25 cellular contexts compared by ENCODE assay signal in genomic region chr4:154489558-154490260, GRCh38. TPM values are rescaled to one million over a fixed set of nuclear protein-coding genes. Genes with fewer than 3 reads are reported as not detected.
DNase-seq lines count a peak whose midpoint lies in the region; ATAC-seq and TF ChIP-seq lines count a peak whose summit lies in the region.
"Had no signal": no experiment of that assay in that cellular context is flagged by ENCODE, and none has a peak within 500 bp of the region (broad histone marks: within the 10 kb centered on the region; RNA-seq: fewer than 3 reads in every experiment).

No MANE protein-coding gene starts in this region.

- H3K36me3 Mint-ChIP-seq in WTC11, result no peaks in the 10 kb centered on the region
- no peaks in the 10 kb centered on the region for H3K36me3 Mint-ChIP-seq in activated naive CD4-positive, alpha-beta T cell treated with anti-CD3 and anti-CD28 coated beads, Interleukin-2, amount 10 ng/mL, durations not matched to agents 7 days and 5 days
- H3K36me3 Mint-ChIP-seq: T-cell had no signal

- DNase-seq in SK-N-SH (peak; percentile 9), WTC11 (ENCODE audit: low spot score) (no peak), amniotic stem cell (lab: John Stamatoyannopoulos, UW) (no peak), NCI-H1048 (lab: John Stamatoyannopoulos, UW) (no peak)
- DNase-seq in activated naive CD4-positive, alpha-beta T cell treated with anti-CD3 and anti-CD28 coated beads, Interleukin-2, amount 10 ng/mL, durations not matched to agents 7 days and 5 days, result no peak
- DNase-seq: activated CD4-positive, alpha-beta T cell treated with anti-CD3 and anti-CD28 coated beads, Interleukin-2, amount 10 ng/mL, durations not matched to agents 24 days and 14 days; activated effector memory CD4-positive, alpha-beta T cell treated with Interleukin-2 at 50 U/mL for 16 hours; BE2C; DMS 273 treated with DMSO at 0.1 percent for 48 hours; effector memory CD4-positive, alpha-beta T cell; HFFc6; NCI-H1092; NCI-H2081; NCI-H510A; stimulated activated CD4-positive, alpha-beta T cell treated with anti-CD3 and anti-CD28 coated beads, Interleukin-1b, Interleukin-23, amount 100 ng/mL, for 48 hours; T-cell had no signal

- H3K9me3 ChIP-seq in SK-N-SH (no peaks in the 10 kb centered on the region), muscle layer of colon (ENCODE audit: low read length) (no peaks in the 10 kb centered on the region), stomach smooth muscle (ENCODE audit: control insufficient read depth in 2 of 2, low read length in 2 of 2) (no peaks in the 10 kb centered on the region)
- H3K9me3 ChIP-seq: BE2C had no signal

- no peak overlapping the region for H3K27ac Mint-ChIP-seq in WTC11
- no peak overlapping the region for H3K27ac Mint-ChIP-seq in activated naive CD4-positive, alpha-beta T cell treated with anti-CD3 and anti-CD28 coated beads, Interleukin-2, amount 10 ng/mL, durations not matched to agents 7 days and 5 days
- H3K27ac Mint-ChIP-seq: activated CD4-positive, alpha-beta T cell treated with anti-CD3 and anti-CD28 coated beads, Interleukin-2, amount 10 ng/mL, durations not matched to agents 24 days and 14 days; HFFc6; T-cell had no signal

- peaks cover 16% of the 10 kb centered on the region for H3K4me1 Mint-ChIP-seq in WTC11
- peaks cover 18% of the 10 kb centered on the region for H3K4me1 Mint-ChIP-seq in activated naive CD4-positive, alpha-beta T cell treated with anti-CD3 and anti-CD28 coated beads, Interleukin-2, amount 10 ng/mL, durations not matched to agents 7 days and 5 days

- CTCF ChIA-PET in SK-N-SH (lab: Yijun Ruan, JAX) (interaction anchor here (2.3 kb wide), 1 partner anchor 17 kb away, joined by 10 read pairs; no protein-coding TSS in a partner anchor), WTC11 (lab: Charles Lee) (interaction anchor here (0.6 to 2.1 kb wide), 4 partner anchors 8 to 254 kb away, joined by 3 to 8 read pairs (median 4); partner anchors contain the start of gene LRAT)
- CTCF ChIA-PET in activated naive CD4-positive, alpha-beta T cell treated with anti-CD3 and anti-CD28 coated beads, Interleukin-2, amount 10 ng/mL, durations not matched to agents 7 days and 5 days (lab: Charles Lee), result no interaction called here

- TF ChIP-seq EP300 in SK-N-SH (IDR thresholded peaks at IDR 0.05; ENCODE audit: borderline replicate concordance in 1 of 2, low read depth in 1 of 2, low read length in 1 of 2), result no peak

- H3K27ac ChIP-seq in SK-N-SH (ENCODE audit: low read depth in 2 of 2, low read length in 1 of 2) (no peak overlapping the region), muscle layer of colon (ENCODE audit: low read depth, low read length) (no peak overlapping the region), stomach smooth muscle (ENCODE audit: low read length) (no peak overlapping the region)
- H3K27ac ChIP-seq: 22Rv1, KMS-11 had no signal

- no peaks in the 10 kb centered on the region for H4K20me1 ChIP-seq in SK-N-SH (ENCODE audit: insufficient read depth)

- POLR2A ChIA-PET in SK-N-SH (lab: Yijun Ruan, JAX), result no interaction called here
- POLR2A ChIA-PET in WTC11 (lab: Charles Lee), result no interaction called here

- ATAC-seq in SK-N-SH treated with all-trans-retinoic acid at 6 μM for 48 hours (no peak), WTC11 (no peak)
- ATAC-seq: sciatic nerve; stimulated activated naive CD8-positive, alpha-beta T cell treated with anti-CD3 and anti-CD28 coated beads, Interleukin-15, Interleukin-2, amounts not matched to agents 100 U/mL and 50 U/mL, for 24 hours; T-cell had no signal

- no peak for TF ChIP-seq CTCF in SK-N-SH (IDR thresholded peaks at IDR 0.05)
- TF ChIP-seq CTCF in WTC11 (IDR thresholded peaks at IDR 0.05), result no peak

- 50% methylated on average over 30 of the region's 59 CpGs for WGBS in SK-N-SH (ENCODE audit: low lambda C conversion rate)

- peak overlapping the region; percentile 80 for H3K4me3 Mint-ChIP-seq in WTC11
- no peak overlapping the region for H3K4me3 Mint-ChIP-seq in activated naive CD4-positive, alpha-beta T cell treated with anti-CD3 and anti-CD28 coated beads, Interleukin-2, amount 10 ng/mL, durations not matched to agents 7 days and 5 days
- H3K4me3 Mint-ChIP-seq: HFFc6 had no signal

- H3K4me1 ChIP-seq in SK-N-SH (ENCODE audit: control insufficient read depth in 1 of 2, insufficient read depth in 2 of 2, low read depth in 1 of 2, low read length in 1 of 2), result no peaks in the 10 kb centered on the region
- H3K4me1 ChIP-seq in muscle layer of colon (ENCODE audit: insufficient read depth, low read length), result peaks cover 10% of the 10 kb centered on the region
- peaks cover 20% of the 10 kb centered on the region for H3K4me1 ChIP-seq in stomach smooth muscle (ENCODE audit: control insufficient read depth, insufficient read depth, low read length)
- H3K4me1 ChIP-seq: BE2C had no signal

- no peak overlapping the region for H3K4me3 ChIP-seq in SK-N-SH (ENCODE audit: low read depth in 2 of 2, low read length in 1 of 2)
- peak overlapping the region; percentile 16 to 63 for H3K4me3 ChIP-seq in muscle layer of colon (ENCODE audit: low read depth in 1 of 2, low read length in 2 of 2)
- H3K4me3 ChIP-seq in stomach smooth muscle (ENCODE audit: low read length in 2 of 2), result peak overlapping the region; percentile 73 to 74

- H3K9ac ChIP-seq in SK-N-SH (no peak overlapping the region), muscle layer of colon (ENCODE audit: low read length) (no peak overlapping the region), stomach smooth muscle (ENCODE audit: low read length in 2 of 2) (no peak overlapping the region)
- H3K9ac ChIP-seq: KMS-11 had no signal

- H3K27me3 ChIP-seq in SK-N-SH (ENCODE audit: insufficient read depth), result peaks cover 24% of the 10 kb centered on the region; the same call in 1 of the 2 replicates
- peaks cover 0 to 5% of the 10 kb centered on the region in 2 donors for H3K27me3 ChIP-seq in muscle layer of colon (ENCODE audit: control insufficient read depth in 1 of 2, insufficient read depth in 2 of 2, low read length in 2 of 2)
- peaks cover 8% of the 10 kb centered on the region in 2 donors for H3K27me3 ChIP-seq in stomach smooth muscle (ENCODE audit: control insufficient read depth in 1 of 2, insufficient read depth in 2 of 2, low read length in 2 of 2)

- TF ChIP-seq RAD21 in SK-N-SH (IDR thresholded peaks at IDR 0.05; ENCODE audit: low read length), result no peak

- no peak overlapping the region for H2AFZ ChIP-seq in SK-N-SH (ENCODE audit: low read depth)

- no peaks in the 10 kb centered on the region for H3K9me2 ChIP-seq in SK-N-SH

- no peaks in the 10 kb centered on the region for H3K79me2 ChIP-seq in SK-N-SH (ENCODE audit: insufficient read depth)

- H3K27me3 Mint-ChIP-seq in WTC11 (ENCODE audit: low read depth), result peaks cover 79% of the 10 kb centered on the region
- peaks cover 64% of the 10 kb centered on the region for H3K27me3 Mint-ChIP-seq in activated naive CD4-positive, alpha-beta T cell treated with anti-CD3 and anti-CD28 coated beads, Interleukin-2, amount 10 ng/mL, durations not matched to agents 7 days and 5 days

- H3K9me3 Mint-ChIP-seq in WTC11, result no peaks in the 10 kb centered on the region
- H3K9me3 Mint-ChIP-seq in activated naive CD4-positive, alpha-beta T cell treated with anti-CD3 and anti-CD28 coated beads, Interleukin-2, amount 10 ng/mL, durations not matched to agents 7 days and 5 days, result no peaks in the 10 kb centered on the region
- H3K9me3 Mint-ChIP-seq: activated CD4-positive, alpha-beta T cell treated with anti-CD3 and anti-CD28 coated beads, Interleukin-2, amount 10 ng/mL, durations not matched to agents 24 days and 14 days; central memory CD8-positive, alpha-beta T cell; HFFc6; T-cell had no signal

- no peak overlapping the region for H3K4me2 ChIP-seq in SK-N-SH
- H3K4me2 ChIP-seq: KMS-11 had no signal

- H3K36me3 ChIP-seq in SK-N-SH (replicated peaks in 1 of 2; ENCODE audit: control insufficient read depth in 1 of 2, insufficient read depth in 2 of 2, low read length in 1 of 2) (no peaks in the 10 kb centered on the region), muscle layer of colon (ENCODE audit: insufficient read depth, low read length) (no peaks in the 10 kb centered on the region), stomach smooth muscle (ENCODE audit: control insufficient read depth in 2 of 2, insufficient read depth in 2 of 2, low read length in 2 of 2) (no peaks in the 10 kb centered on the region)
- H3K36me3 ChIP-seq: BE2C had no signal

- H3F3A ChIP-seq in SK-N-SH (replicated peaks; ENCODE audit: insufficient read depth), result no peaks in the 10 kb centered on the region

TF ChIP-seq in SK-N-SH, 30 proteins besides CTCF, POLR2A, EP300 and RAD21 (continues in another document):
- no peak for TF ChIP-seq NRF1 (IDR thresholded peaks at IDR 0.05; ENCODE audit: low read depth, low read length)
- no peak for TF ChIP-seq JUND (IDR thresholded peaks at IDR 0.05)
- TF ChIP-seq FOXM1 (IDR thresholded peaks at IDR 0.05; ENCODE audit: low read depth), result no peak
- TF ChIP-seq EZH2phosphoT487 (IDR thresholded peaks at IDR 0.05; ENCODE audit: borderline replicate concordance, low read depth), result no peak
- TF ChIP-seq YY1 (IDR thresholded peaks at IDR 0.05; ENCODE audit: low read depth), result no peak
- no peak for TF ChIP-seq NFIC (IDR thresholded peaks at IDR 0.05; ENCODE audit: borderline replicate concordance)
- TF ChIP-seq MEF2A (IDR thresholded peaks at IDR 0.05; ENCODE audit: borderline replicate concordance, low read depth), result no peak

TF ChIP-seq in SK-N-SH treated with all-trans-retinoic acid at 6 μM for 48 hours, 23 proteins besides CTCF, POLR2A, EP300 and RAD21 (continues in another document):
- TF ChIP-seq ZC3H10 (CRISPR knock-in tag; IDR thresholded peaks at IDR 0.05) (no peak), ESRRG (CRISPR knock-in tag; IDR thresholded peaks at IDR 0.05) (no peak), ZNF565 (CRISPR knock-in tag; conservative IDR thresholded peaks at IDR 0.05; ENCODE audit: low read depth) (no peak)

TF ChIP-seq in WTC11, 78 proteins besides CTCF, POLR2A, EP300 and RAD21:
- TF ChIP-seq E2F4 (CRISPR knock-in tag; IDR thresholded peaks at IDR 0.05; ENCODE audit: borderline replicate concordance, low read depth) (peak; percentile 26; the same call in 1 of the 2 replicates), ZNF416 (CRISPR knock-in tag; IDR thresholded peaks at IDR 0.05) (no peak), HMGA2 (CRISPR knock-in tag; IDR thresholded peaks at IDR 0.05) (no peak), ATF1 (CRISPR knock-in tag; IDR thresholded peaks at IDR 0.05) (0 out of 2 replicates have a peak, but pooled peaks have one; percentile 4), SP1 (CRISPR knock-in tag; conservative IDR thresholded peaks at IDR 0.05) (peak; percentile 44)

RNA-seq across cellular contexts. Expression of gene DCHS2, which starts 1.9 kb away (rescaled TPM):
- polyA plus RNA-seq in SK-N-SH (2012; rRNA removed), result not detected in 2 replicates
- polyA plus RNA-seq in SK-N-SH (2012; cell fraction: cytosol; rRNA removed), result not detected in 2 replicates
- not detected in 2 replicates for polyA plus RNA-seq in SK-N-SH (2012; cell fraction: nucleus; rRNA removed)
- 1.3 to 1.9 TPM (median 1.4 TPM) in 3 replicates for total RNA-seq in WTC11 (2021)
- total RNA-seq: activated CD4-positive, alpha-beta T cell treated with anti-CD3 and anti-CD28 coated beads, Interleukin-2, amount 10 ng/mL, durations not matched to agents 24 days and 14 days; glomerular endothelial cell; HFFc6; sciatic nerve had no signal

Comparison
In these comparisons a context has a peak if more than half of its experiments do, and no peak if none do; other contexts are left out.
1. H3K4me3 ChIP-seq: peak in muscle layer of colon (2 of 2) and stomach smooth muscle (2 of 2); none in SK-N-SH (0 of 2).